8 cellular contexts compared by ENCODE assay signal in the genomic region with DNA sequence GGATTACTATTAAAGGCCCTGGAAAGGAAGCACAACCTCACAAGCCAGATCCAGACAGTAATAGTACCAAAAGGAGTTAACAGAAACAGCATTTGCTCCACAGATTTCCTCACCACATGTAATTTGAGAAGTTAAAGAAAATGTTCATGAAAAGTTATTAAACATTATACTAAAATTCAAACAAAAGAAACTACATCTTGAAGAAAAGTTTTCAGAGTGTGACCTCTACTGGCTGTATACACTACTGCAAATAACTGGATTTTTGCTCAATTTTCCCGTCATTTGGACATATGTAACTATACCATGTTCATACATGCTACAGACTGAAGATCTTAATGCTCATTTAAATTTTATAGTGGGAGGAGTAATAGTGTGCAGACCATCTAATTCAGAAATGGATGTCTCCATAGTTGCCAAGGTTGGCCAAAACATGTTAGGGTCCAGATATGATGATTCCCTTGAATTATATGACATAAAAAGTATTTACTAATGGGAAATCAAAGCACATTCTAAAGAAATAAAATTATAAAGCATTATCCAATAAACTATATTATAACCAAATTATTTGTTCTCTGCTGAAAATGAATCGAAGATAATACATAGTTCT. TPM values are rescaled to one million over a fixed set of nuclear protein-coding genes. Genes with fewer than 3 reads are reported as not detected.
DNase-seq lines count a peak whose midpoint lies in the region; ATAC-seq and TF ChIP-seq lines count a peak whose summit lies in the region.

No MANE protein-coding gene starts in this region.

- peak overlapping the region; percentile 28 for H3K27ac ChIP-seq in CD4-positive, CD25-positive, alpha-beta regulatory T cell (ENCODE audit: insufficient read depth, low read length, poor library complexity, severe bottlenecking)
- no peak overlapping the region for H3K27ac ChIP-seq in SU-DHL-6 (ENCODE audit: low read depth, low read length)

- H3K4me1 Mint-ChIP-seq in CD4-positive, CD25-positive, alpha-beta regulatory T cell: peaks cover 21 to 30% (median 26%) of the 10 kb centered on the region in 4 donors
- H3K4me1 Mint-ChIP-seq in immature natural killer cell: peaks cover 13 to 38% of the 10 kb centered on the region in 2 donors

- peak in 2 of 3 donors; percentile 40 to 54 for DNase-seq in CD4-positive, CD25-positive, alpha-beta regulatory T cell
- DNase-seq in GM20000 (ENCODE audit: low spot score) (no peak), immature natural killer cell (peak in 2 of 3 donors; percentile 12 to 30), GDM1 (lab: John Stamatoyannopoulos, UW) (no peak)
- no peak for DNase-seq in stimulated activated CD4-positive, alpha-beta T cell treated with anti-CD3 and anti-CD28 coated beads, Interleukin-15, amount 100 ng/mL, for 24 hours
- DNase-seq in stimulated activated CD4-positive, alpha-beta T cell treated with anti-CD3 and anti-CD28 coated beads, Interleukin-4, amount 100 ng/mL, for 4 hours: no peak

- H3K4me2 ChIP-seq in SU-DHL-6 (ENCODE audit: low read depth, low read length, poor library complexity, severe bottlenecking): no peak overlapping the region

- H2AFZ ChIP-seq in SU-DHL-6 (ENCODE audit: low read depth, low read length, severe bottlenecking): no peak overlapping the region

- no peaks in the 10 kb centered on the region for H3K9me2 ChIP-seq in SU-DHL-6 (replicated peaks; ENCODE audit: insufficient read depth, low read length)

- no peaks in the 10 kb centered on the region; the same call in 1 of the 2 replicates for H4K20me1 ChIP-seq in SU-DHL-6 (ENCODE audit: low read depth, low read length)

- H3K9me3 ChIP-seq in CD4-positive, CD25-positive, alpha-beta regulatory T cell (ENCODE audit: control insufficient read depth in 2 of 2, low read length in 2 of 2): no peaks in the 10 kb centered on the region
- H3K9me3 ChIP-seq in SU-DHL-6 (ENCODE audit: insufficient read depth, low read length): no peaks in the 10 kb centered on the region

- no peak overlapping the region for H3K27ac Mint-ChIP-seq in CD4-positive, CD25-positive, alpha-beta regulatory T cell
- H3K27ac Mint-ChIP-seq in immature natural killer cell: peak overlapping the region in 4 of 6 donors; percentile 14 to 70 (median 56)

- no peaks in the 10 kb centered on the region for H3K27me3 ChIP-seq in CD4-positive, CD25-positive, alpha-beta regulatory T cell (ENCODE audit: control insufficient read depth, insufficient read depth, low read length)
- H3K27me3 ChIP-seq in SU-DHL-6 (ENCODE audit: low read length): no peaks in the 10 kb centered on the region

- peak overlapping the region in 1 of 4 donors; percentile 62 for H3K4me3 Mint-ChIP-seq in CD4-positive, CD25-positive, alpha-beta regulatory T cell
- no peak overlapping the region for H3K4me3 Mint-ChIP-seq in immature natural killer cell

- peaks cover 47% of the 10 kb centered on the region for H3K79me2 ChIP-seq in SU-DHL-6 (ENCODE audit: insufficient read depth, low read length)

- H3K36me3 ChIP-seq in CD4-positive, CD25-positive, alpha-beta regulatory T cell (ENCODE audit: control insufficient read depth, insufficient read depth, low read length): peaks cover 59% of the 10 kb centered on the region
- peaks cover 52% of the 10 kb centered on the region for H3K36me3 ChIP-seq in SU-DHL-6 (ENCODE audit: low read length)

- H3F3A ChIP-seq in SU-DHL-6 (ENCODE audit: insufficient read depth): peaks cover 27% of the 10 kb centered on the region

- no peaks in the 10 kb centered on the region for H3K27me3 Mint-ChIP-seq in CD4-positive, CD25-positive, alpha-beta regulatory T cell
- H3K27me3 Mint-ChIP-seq in immature natural killer cell (ENCODE audit: low read depth in 3 of 3): peaks cover 0 to 2% (median 0%) of the 10 kb centered on the region in 3 donors

- H3K4me1 ChIP-seq in CD4-positive, CD25-positive, alpha-beta regulatory T cell (ENCODE audit: control insufficient read depth, insufficient read depth, low read length, poor library complexity, severe bottlenecking): peaks cover 16% of the 10 kb centered on the region

- peak in 1 of 2 donors; percentile 55 for ATAC-seq in CD4-positive, CD25-positive, alpha-beta regulatory T cell (ENCODE audit: low read depth in 2 of 2)
- ATAC-seq in HG02884 (IDR thresholded peaks at IDR 0.05; ENCODE audit: unreplicated experiment): no peak

- no peaks in the 10 kb centered on the region for H3K9me3 Mint-ChIP-seq in CD4-positive, CD25-positive, alpha-beta regulatory T cell
- H3K9me3 Mint-ChIP-seq in immature natural killer cell: no peaks in the 10 kb centered on the region

- TF ChIP-seq CTCF in GM20000 (IDR thresholded peaks at IDR 0.05; ENCODE audit: extremely low read depth, missing control alignments) (peak; percentile 1), SU-DHL-6 (IDR thresholded peaks at IDR 0.05; ENCODE audit: insufficient read depth, low read length, poor library complexity, severe bottlenecking) (peak; percentile 60)

- H3K9ac ChIP-seq in SU-DHL-6 (ENCODE audit: low read length): no peak overlapping the region

- H3K36me3 Mint-ChIP-seq in CD4-positive, CD25-positive, alpha-beta regulatory T cell: peaks cover 16% of the 10 kb centered on the region
- peaks cover 5 to 16% (median 8%) of the 10 kb centered on the region in 3 donors for H3K36me3 Mint-ChIP-seq in immature natural killer cell

- H3K4me3 ChIP-seq in CD4-positive, CD25-positive, alpha-beta regulatory T cell (ENCODE audit: low read depth, low read length): no peak overlapping the region
- no peak overlapping the region for H3K4me3 ChIP-seq in SU-DHL-6 (ENCODE audit: insufficient read depth, low read length, poor library complexity, severe bottlenecking)

RNA-seq across cellular contexts. Expression of gene KRR1, which starts 5.6 kb away (rescaled TPM):
- 113 TPM for total RNA-seq in CD4-positive, CD25-positive, alpha-beta regulatory T cell
- polyA plus RNA-seq in CD4-positive, CD25-positive, alpha-beta regulatory T cell: 10 to 100 TPM; 47.9 to 70.2 (median 59.0) TPM
- 10 to 100 TPM; 22.1 to 67.2 (median 51.8) TPM for polyA plus RNA-seq in immature natural killer cell

RNA-seq across cellular contexts. Expression of gene GLIPR1, which starts 25.3 kb away (rescaled TPM):
- total RNA-seq in CD4-positive, CD25-positive, alpha-beta regulatory T cell: 91.4 TPM
- 100 to 1,000 TPM; 127 to 207 (median 173) TPM for polyA plus RNA-seq in CD4-positive, CD25-positive, alpha-beta regulatory T cell
- polyA plus RNA-seq in immature natural killer cell: 100 to 1,000 TPM; 132 to 229 (median 201) TPM

Comparison
In these comparisons a context has a peak if more than half of its experiments do, and no peak if none do; other contexts are left out.
1. DNase-seq: peak in CD4-positive, CD25-positive, alpha-beta regulatory T cell (2 of 3) and immature natural killer cell (2 of 3); none in GM20000 (single experiment), stimulated activated CD4-positive, alpha-beta T cell treated with anti-CD3 and anti-CD28 coated beads, Interleukin-15, amount 100 ng/mL, for 24 hours (single experiment), stimulated activated CD4-positive, alpha-beta T cell treated with anti-CD3 and anti-CD28 coated beads, Interleukin-4, amount 100 ng/mL, for 4 hours (0 of 2) and GDM1 (single experiment).
2. H3K27ac Mint-ChIP-seq: peak in immature natural killer cell (4 of 6); none in CD4-positive, CD25-positive, alpha-beta regulatory T cell (0 of 3).